10 cellular contexts compared by ENCODE assay signal in the genomic region with DNA sequence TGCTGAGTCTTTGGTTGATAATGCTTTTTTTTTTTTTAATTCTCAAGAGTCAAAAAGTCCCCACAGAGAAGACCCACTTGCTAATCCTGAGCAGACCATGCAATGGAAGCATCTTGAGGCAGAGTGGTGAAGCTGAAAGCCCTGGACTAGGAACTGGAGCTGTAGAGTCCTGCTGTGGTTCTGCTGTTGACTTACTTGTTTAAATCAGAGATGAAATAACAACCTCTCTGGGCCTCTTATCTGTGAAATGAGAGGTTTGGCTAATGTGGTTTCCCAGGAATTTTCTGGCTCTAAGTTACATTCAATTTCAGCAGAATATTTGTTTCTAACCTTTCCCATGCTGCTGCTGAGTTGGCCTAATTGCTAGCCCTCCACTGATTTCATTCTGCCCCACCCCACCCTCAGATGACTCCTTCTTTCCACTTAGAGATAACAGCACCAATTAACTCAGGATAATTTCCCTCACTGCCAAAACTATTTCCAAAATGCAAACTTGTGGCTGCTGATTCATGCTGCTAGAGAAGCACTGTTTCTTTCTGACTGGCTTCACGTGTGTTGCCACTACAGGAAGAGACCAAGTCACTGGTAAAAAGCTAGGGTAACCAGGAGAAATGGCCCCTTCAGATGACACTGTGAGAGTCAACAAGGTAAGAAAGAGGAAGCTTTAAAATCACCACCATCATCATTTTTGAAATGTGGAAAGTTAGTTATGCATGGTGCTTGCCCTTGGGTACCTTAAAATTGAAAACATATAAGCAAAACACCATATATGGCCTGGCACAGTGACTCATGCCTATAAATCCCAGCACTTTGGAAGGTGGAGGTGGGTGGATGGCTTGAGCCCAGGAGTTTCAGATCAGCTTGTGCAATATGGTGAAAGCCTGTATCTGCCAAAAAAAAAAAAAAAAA.
DNase-seq lines count a peak whose midpoint lies in the region; ATAC-seq lines count a peak whose summit lies in the region.
"Had no signal": no experiment of that assay in that cellular context is flagged by ENCODE, and none has a peak within 500 bp of the region (broad histone marks: within the 10 kb centered on the region; RNA-seq: fewer than 3 reads in every experiment).

No MANE protein-coding gene starts in this region.

- ATAC-seq in HG02973 (IDR thresholded peaks at IDR 0.05; ENCODE audit: unreplicated experiment), result peak; percentile 93
- ATAC-seq in activated T-cell treated with anti-CD3 and anti-CD28 coated beads, Interleukin-2, amount 50 U/mL, for 72 hours (replicated peaks in 1 of 2), result peak; percentile 93 to 94

- peak overlapping the region; percentile 31 for H3K27ac Mint-ChIP-seq in activated T-cell treated with anti-CD3 and anti-CD28 coated beads, Interleukin-2, amount 50 U/mL, for 72 hours
- no peak overlapping the region for H3K27ac Mint-ChIP-seq in immature natural killer cell

- no peaks in the 10 kb centered on the region for H3K79me1 ChIP-seq in trophoblast cell (ENCODE audit: low read length)

- H3K4me1 Mint-ChIP-seq in activated T-cell treated with anti-CD3 and anti-CD28 coated beads, Interleukin-2, amount 50 U/mL, for 72 hours (ENCODE audit: low read depth), result peaks cover 32% of the 10 kb centered on the region
- H3K4me1 Mint-ChIP-seq in immature natural killer cell, result no peaks in the 10 kb centered on the region

- H3K79me2 ChIP-seq in trophoblast cell (ENCODE audit: control insufficient read depth, insufficient read depth, low read length, poor library complexity), result no peaks in the 10 kb centered on the region

- no peak overlapping the region for H3K14ac ChIP-seq in trophoblast cell (ENCODE audit: low read length)

- H2BK120ac ChIP-seq in trophoblast cell (ENCODE audit: insufficient read depth, low read length, poor library complexity), result no peak overlapping the region

- peaks cover 7 to 15% of the 10 kb centered on the region in 2 donors for H3K36me3 Mint-ChIP-seq in activated T-cell treated with anti-CD3 and anti-CD28 coated beads, Interleukin-2, amount 50 U/mL, for 72 hours (ENCODE audit: insufficient read depth in 2 of 2)
- H3K36me3 Mint-ChIP-seq in immature natural killer cell, result no peaks in the 10 kb centered on the region

- H4K8ac ChIP-seq in trophoblast cell (ENCODE audit: low read depth, low read length), result no peak overlapping the region

- H2BK12ac ChIP-seq in trophoblast cell (ENCODE audit: low read length), result no peak overlapping the region

- H3K9ac ChIP-seq in trophoblast cell (ENCODE audit: low read length), result no peak overlapping the region

- H3K27me3 Mint-ChIP-seq in activated T-cell treated with anti-CD3 and anti-CD28 coated beads, Interleukin-2, amount 50 U/mL, for 72 hours (ENCODE audit: low read depth), result peaks cover 36% of the 10 kb centered on the region
- H3K27me3 Mint-ChIP-seq in immature natural killer cell (ENCODE audit: low read depth in 3 of 3), result peaks cover 0 to 5% (median 0%) of the 10 kb centered on the region in 3 donors

- no CpG with 5 or more reads among the region's 1 CpG for WGBS in trophoblast cell (ENCODE audit: extremely low coverage, insufficient coverage, insufficient read length)

- H4K91ac ChIP-seq in trophoblast cell (ENCODE audit: low read depth, low read length), result no peak overlapping the region

- no peak overlapping the region for H4K12ac ChIP-seq in trophoblast cell (ENCODE audit: low read depth, low read length)

- DNase-seq in activated T-cell treated with anti-CD3 and anti-CD28 coated beads for 24 hours (ENCODE audit: low read depth) (peak; percentile 28), trophoblast cell (peak; percentile 72 to 85), NCI-H1417 treated with DMSO at 0.1 percent for 48 hours (lab: John Stamatoyannopoulos, UW) (no peak), immature natural killer cell (no peak), SIG-M5 (lab: John Stamatoyannopoulos, UW) (no peak)
- DNase-seq in activated T-cell treated with anti-CD3 and anti-CD28 coated beads, Interleukin-2, amount 50 U/mL, for 1 hour, result no peak
- DNase-seq in activated T-cell treated with anti-CD3 and anti-CD28 coated beads, Interleukin-2, amount 50 U/mL, for 72 hours, result peak; percentile 43 to 61
- DNase-seq: DND-41 had no signal

- no peak overlapping the region for H3K4ac ChIP-seq in trophoblast cell (ENCODE audit: low read depth, low read length)

- H2AFZ ChIP-seq in trophoblast cell (ENCODE audit: insufficient read depth, low read length, poor library complexity), result no peak overlapping the region

- peaks cover 3 to 12% of the 10 kb centered on the region in 2 donors for H3K9me3 Mint-ChIP-seq in activated T-cell treated with anti-CD3 and anti-CD28 coated beads, Interleukin-2, amount 50 U/mL, for 72 hours
- H3K9me3 Mint-ChIP-seq in immature natural killer cell, result peaks cover 0 to 8% (median 3%) of the 10 kb centered on the region in 6 donors

- H3K4me2 ChIP-seq in trophoblast cell (ENCODE audit: low read length), result no peak overlapping the region

- H3K23ac ChIP-seq in trophoblast cell (ENCODE audit: low read length), result no peak overlapping the region

- peak overlapping the region; percentile 43 to 59 for H3K4me3 Mint-ChIP-seq in activated T-cell treated with anti-CD3 and anti-CD28 coated beads, Interleukin-2, amount 50 U/mL, for 72 hours
- H3K4me3 Mint-ChIP-seq in immature natural killer cell, result no peak overlapping the region

- no peaks in the 10 kb centered on the region for H3K36me3 ChIP-seq in trophoblast cell (ENCODE audit: control insufficient read depth in 1 of 2, insufficient read depth in 2 of 2, low read length in 2 of 2)
- H3K36me3 ChIP-seq: neutrophil had no signal

- H3K27ac ChIP-seq in trophoblast cell (ENCODE audit: low read depth, low read length), result no peak overlapping the region
- H3K27ac ChIP-seq: neutrophil had no signal

- H3K18ac ChIP-seq in trophoblast cell (ENCODE audit: low read length), result no peak overlapping the region

- no peak overlapping the region for H2AK5ac ChIP-seq in trophoblast cell (ENCODE audit: low read length)

- no peaks in the 10 kb centered on the region for H3K4me1 ChIP-seq in trophoblast cell (ENCODE audit: control insufficient read depth in 1 of 2, insufficient read depth in 2 of 2, low read length in 2 of 2)

- no peaks in the 10 kb centered on the region for H3K9me3 ChIP-seq in trophoblast cell (ENCODE audit: insufficient read depth, low read depth, low read length)
- H3K9me3 ChIP-seq: neutrophil had no signal

- H2BK5ac ChIP-seq in trophoblast cell (ENCODE audit: low read depth, low read length, poor library complexity), result no peak overlapping the region

- H3K27me3 ChIP-seq in trophoblast cell (ENCODE audit: insufficient read depth, low read length), result no peaks in the 10 kb centered on the region
- H3K27me3 ChIP-seq: neutrophil had no signal

- no peak overlapping the region for H3K4me3 ChIP-seq in trophoblast cell (ENCODE audit: low read depth, low read length)

Comparison
In these comparisons a context has a peak if more than half of its experiments do, and no peak if none do; other contexts are left out.
1. DNase-seq: peak in activated T-cell treated with anti-CD3 and anti-CD28 coated beads for 24 hours (single experiment), activated T-cell treated with anti-CD3 and anti-CD28 coated beads, Interleukin-2, amount 50 U/mL, for 72 hours (2 of 2) and trophoblast cell (2 of 2); none in activated T-cell treated with anti-CD3 and anti-CD28 coated beads, Interleukin-2, amount 50 U/mL, for 1 hour (single experiment), NCI-H1417 treated with DMSO at 0.1 percent for 48 hours (single experiment), immature natural killer cell (0 of 3) and SIG-M5 (single experiment).
2. H3K4me3 Mint-ChIP-seq: peak in activated T-cell treated with anti-CD3 and anti-CD28 coated beads, Interleukin-2, amount 50 U/mL, for 72 hours (2 of 2); none in immature natural killer cell (0 of 5).